In genomic region chr15:73053398-73053723, GRCh38 we compare ENCODE assay signal across 8 cellular contexts. TPM values are rescaled to one million over a fixed set of nuclear protein-coding genes. Genes with fewer than 3 reads are reported as not detected.
DNase-seq lines count a peak whose midpoint lies in the region; ATAC-seq and TF ChIP-seq lines count a peak whose summit lies in the region.

No MANE protein-coding gene starts in this region.

- DNase-seq in T-helper 2 cell treated with Interferon-gamma antibody and Interleukin-4, amounts not matched to agents 5 μg/mL and 100 μg/mL, for 36 hours (ENCODE audit: low spot score) = no peak
- DNase-seq in T-helper 2 cell = no peak
- no peak for DNase-seq in adipocyte (ENCODE audit: low read depth)
- DNase-seq in left lung = no peak
- DNase-seq in NCI-H128 (lab: John Stamatoyannopoulos, UW; ENCODE audit: unreplicated experiment) = no peak
- DNase-seq in LoVo (ENCODE audit: low spot score) = no peak
- no peak for DNase-seq in posterior vena cava (ENCODE audit: low spot score)

- peak overlapping the region; percentile 94 for H3K4me3 ChIP-seq in adipocyte (ENCODE audit: low read length)
- H3K4me3 ChIP-seq in left lung = peak overlapping the region; percentile 51 to 62

- peak overlapping the region; percentile 76 for H3K9ac ChIP-seq in adipocyte (ENCODE audit: low read length)

- H3K36me3 ChIP-seq in adipocyte (ENCODE audit: control insufficient read depth, insufficient read depth, low read length, severe bottlenecking) = no peaks in the 10 kb centered on the region
- H3K36me3 ChIP-seq in left lung = no peaks in the 10 kb centered on the region

- no peaks in the 10 kb centered on the region for H3K9me3 Mint-ChIP-seq in T-helper 2 cell treated with Interferon-gamma antibody and Interleukin-4, amounts not matched to agents 5 μg/mL and 100 μg/mL, for 36 hours

- peaks cover 31% of the 10 kb centered on the region for H3K27me3 Mint-ChIP-seq in T-helper 2 cell treated with Interferon-gamma antibody and Interleukin-4, amounts not matched to agents 5 μg/mL and 100 μg/mL, for 36 hours (ENCODE audit: low read depth)

- no peaks in the 10 kb centered on the region for H3K27me3 ChIP-seq in adipocyte (replicated peaks; ENCODE audit: control insufficient read depth, insufficient read depth, low read length)
- peaks cover 0 to 80% of the 10 kb centered on the region in 2 donors for H3K27me3 ChIP-seq in left lung

- H3K9me3 ChIP-seq in adipocyte (ENCODE audit: control insufficient read depth, low read length) (no peaks in the 10 kb centered on the region), left lung (no peaks in the 10 kb centered on the region)

- H3K36me3 Mint-ChIP-seq in T-helper 2 cell treated with Interferon-gamma antibody and Interleukin-4, amounts not matched to agents 5 μg/mL and 100 μg/mL, for 36 hours (ENCODE audit: low read depth) = no peaks in the 10 kb centered on the region

- no peak for ATAC-seq in left lung

- peak overlapping the region; percentile 81 for H3K4me3 Mint-ChIP-seq in T-helper 2 cell treated with Interferon-gamma antibody and Interleukin-4, amounts not matched to agents 5 μg/mL and 100 μg/mL, for 36 hours

- H3K27ac ChIP-seq in left lung (peak overlapping the region; percentile 64 to 74), temporal lobe (ENCODE audit: low read depth, low read length) (peak overlapping the region; percentile 84)

- no peak overlapping the region for H3K27ac Mint-ChIP-seq in T-helper 2 cell treated with Interferon-gamma antibody and Interleukin-4, amounts not matched to agents 5 μg/mL and 100 μg/mL, for 36 hours

- intact Hi-C loops in left lung (cut with DNase I) = no loop called here
- intact Hi-C loops in posterior vena cava (cut with DNase I) = loop anchor here in 1 of 2 donors (10.0 kb wide), 1 partner anchor 249 kb away; no protein-coding TSS in a partner anchor

- no peak for TF ChIP-seq CTCF in left lung (IDR thresholded peaks at IDR 0.05)

- peaks cover 5% of the 10 kb centered on the region for H3K4me1 Mint-ChIP-seq in T-helper 2 cell treated with Interferon-gamma antibody and Interleukin-4, amounts not matched to agents 5 μg/mL and 100 μg/mL, for 36 hours (ENCODE audit: low read depth)

- H3K4me1 ChIP-seq in adipocyte (ENCODE audit: control insufficient read depth, insufficient read depth, low read length) (peaks cover 17% of the 10 kb centered on the region), left lung (peaks cover 0 to 22% of the 10 kb centered on the region in 2 donors)

RNA-seq across cellular contexts. Expression of gene NEO1, which starts 1.1 kb away (rescaled TPM):
- total RNA-seq in left lung (10 to 100 TPM; 30.1 to 48.4 TPM), temporal lobe (151 TPM), posterior vena cava (10 to 100 TPM; 24.5 to 28.7 TPM)
